36 cellular contexts compared by ENCODE assay signal in genomic region chr13:112416647-112417046, GRCh38.
"Had no signal": no experiment of that assay in that cellular context is flagged by ENCODE, and none has a peak within 500 bp of the region (broad histone marks: within the 10 kb centered on the region; RNA-seq: fewer than 3 reads in every experiment).

No MANE protein-coding gene starts in this region.

- H3K4me3 ChIP-seq: MG63 had no signal

- DNase-seq: Karpas-422, Kasumi-1, MG63, MM.1S, MV-4-11, NCI-H1048, NCI-H1092, NCI-H1092 treated with DMSO at 0.1 percent for 48 hours, NCI-H1105, NCI-H1105 treated with DMSO at 0.1 percent for 48 hours, NCI-H1417, NCI-H1417 treated with DMSO at 0.1 percent for 48 hours, NCI-H1436, NCI-H1436 treated with DMSO at 0.1 percent for 48 hours, NCI-H146, NCI-H1694, NCI-H1694 treated with DMSO at 0.1 percent for 48 hours, NCI-H187, NCI-H187 treated with DMSO at 0.1 percent for 48 hours, NCI-H1930, NCI-H2029, NCI-H2029 treated with DMSO at 0.1 percent for 48 hours, NCI-H2081, NCI-H2081 treated with DMSO at 0.1 percent for 48 hours, NCI-H2107, NCI-H2171, NCI-H2171 treated with DMSO at 0.1 percent for 48 hours, NCI-H2227 treated with DMSO at 0.1 percent for 48 hours, NCI-H226, NCI-H345, NCI-H446, NCI-H446 treated with DMSO at 0.1 percent for 48 hours, NCI-H510A, NCI-H510A treated with DMSO at 0.1 percent for 48 hours, NCI-H524, NCI-H524 treated with DMSO at 0.1 percent for 48 hours had no signal

- H3K36me3 ChIP-seq: MG63 had no signal
